8 cellular contexts compared by ENCODE assay signal in the genomic region with DNA sequence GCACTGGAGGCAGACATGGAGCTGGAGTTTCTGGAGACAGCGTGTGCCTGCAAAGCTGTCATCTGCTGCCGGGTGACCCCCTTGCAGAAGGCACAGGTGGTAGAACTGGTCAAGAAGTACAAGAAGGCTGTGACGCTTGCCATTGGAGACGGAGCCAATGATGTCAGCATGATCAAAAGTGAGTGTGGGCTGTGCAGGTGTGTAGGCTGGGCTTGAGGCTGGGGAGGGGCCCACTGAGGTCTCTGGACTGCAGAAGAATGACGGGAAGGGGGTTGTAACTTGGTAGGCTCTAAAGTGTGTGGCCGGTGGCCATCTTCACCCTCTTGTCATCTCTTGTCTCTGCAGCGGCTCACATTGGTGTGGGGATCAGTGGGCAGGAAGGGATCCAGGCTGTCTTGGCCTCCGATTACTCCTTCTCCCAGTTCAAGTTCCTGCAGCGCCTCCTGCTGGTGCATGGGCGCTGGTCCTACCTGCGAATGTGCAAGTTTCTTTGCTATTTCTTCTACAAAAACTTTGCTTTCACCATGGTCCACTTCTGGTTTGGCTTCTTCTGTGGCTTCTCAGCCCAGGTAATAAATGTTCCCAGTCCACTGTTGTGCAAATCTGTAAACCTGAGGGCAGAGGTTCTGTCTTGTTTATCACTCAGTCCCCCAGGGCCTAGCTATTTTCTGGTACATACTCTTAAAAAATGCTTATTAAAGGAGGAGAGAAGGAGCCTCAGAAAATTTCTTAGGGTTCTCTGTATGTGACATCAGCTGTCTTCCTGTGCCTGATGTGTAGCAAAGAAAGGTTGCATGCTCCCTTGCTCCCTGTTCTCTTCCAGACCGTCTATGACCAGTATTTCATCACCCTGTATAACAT. TPM values are rescaled to one million over a fixed set of nuclear protein-coding genes. Genes with fewer than 3 reads are reported as not detected.
DNase-seq lines count a peak whose midpoint lies in the region; ATAC-seq and TF ChIP-seq lines count a peak whose summit lies in the region.

No MANE protein-coding gene starts in this region.

- no peak overlapping the region for H3K27ac ChIP-seq in neural progenitor cell

- intact Hi-C loops in activated CD4-positive, alpha-beta T cell treated with anti-CD3 and anti-CD28 coated beads for 36 hours (cut with DNase I, micrococcal nuclease): loop anchor here in 1 of 2 experiments (1.0 kb wide), 2 partner anchors 21 to 159 kb away; no protein-coding TSS in a partner anchor

- H3F3A ChIP-seq in neural progenitor cell (ENCODE audit: low read depth): no peaks in the 10 kb centered on the region

- no peaks in the 10 kb centered on the region for H3K9me3 Mint-ChIP-seq in activated CD4-positive, alpha-beta T cell treated with anti-CD3 and anti-CD28 coated beads for 36 hours (ENCODE audit: low read depth)
- no peaks in the 10 kb centered on the region for H3K9me3 Mint-ChIP-seq in neural progenitor cell

- H2AFZ ChIP-seq in neural progenitor cell (replicated peaks): no peak overlapping the region

- H4K20me1 ChIP-seq in neural progenitor cell (ENCODE audit: low read depth): peaks cover 3% of the 10 kb centered on the region

- H3K27me3 Mint-ChIP-seq in activated CD4-positive, alpha-beta T cell treated with anti-CD3 and anti-CD28 coated beads for 36 hours: no peaks in the 10 kb centered on the region
- peaks cover 3% of the 10 kb centered on the region for H3K27me3 Mint-ChIP-seq in neural progenitor cell (ENCODE audit: insufficient read depth, low read depth)

- POLR2A ChIA-PET in activated CD4-positive, alpha-beta T cell treated with anti-CD3 and anti-CD28 coated beads for 36 hours (lab: Charles Lee): interaction anchor here (0.6 kb wide), 1 partner anchor 70 kb away, joined by 3 read pairs; no protein-coding TSS in a partner anchor

- H3K4me1 Mint-ChIP-seq in activated CD4-positive, alpha-beta T cell treated with anti-CD3 and anti-CD28 coated beads for 36 hours: peaks cover 70% of the 10 kb centered on the region
- peaks cover 3% of the 10 kb centered on the region for H3K4me1 Mint-ChIP-seq in neural progenitor cell

- TF ChIP-seq CTCF in neural progenitor cell (IDR thresholded peaks at IDR 0.05): peak; percentile 85

- no peak overlapping the region for H3K9ac ChIP-seq in neural progenitor cell

- peaks cover 67% of the 10 kb centered on the region for H3K36me3 Mint-ChIP-seq in activated CD4-positive, alpha-beta T cell treated with anti-CD3 and anti-CD28 coated beads for 36 hours (ENCODE audit: low read depth)
- H3K36me3 Mint-ChIP-seq in neural progenitor cell: peaks cover 42% of the 10 kb centered on the region

- CTCF ChIA-PET in activated CD4-positive, alpha-beta T cell treated with anti-CD3 and anti-CD28 coated beads for 36 hours (lab: Charles Lee): interaction anchor here (0.5 to 14.8 kb wide), 15 partner anchors 9 to 1184 kb away, joined by 3 to 163 read pairs (median 3); a partner anchor contains a TSS

- H3K4me2 ChIP-seq in neural progenitor cell: no peak overlapping the region

- H3K79me2 ChIP-seq in neural progenitor cell (ENCODE audit: low read depth): no peaks in the 10 kb centered on the region

- peak; percentile 71 for DNase-seq in CD1c-positive myeloid dendritic cell (ENCODE audit: extremely low spot score)
- peak; percentile 65 for DNase-seq in Jurkat, Clone E6-1 (ENCODE audit: low read depth, low spot score)
- DNase-seq in activated CD4-positive, alpha-beta T cell treated with anti-CD3 and anti-CD28 coated beads for 36 hours: peak; percentile 87
- peak; percentile 77 for DNase-seq in effector CD4-positive, alpha-beta T cell
- DNase-seq in neural progenitor cell (ENCODE audit: low spot score): peak; percentile 82
- no peak for DNase-seq in amniotic stem cell (lab: John Stamatoyannopoulos, UW)
- DNase-seq in cortex of kidney (lab: John Stamatoyannopoulos, UW): no peak

- H3K27ac Mint-ChIP-seq in activated CD4-positive, alpha-beta T cell treated with anti-CD3 and anti-CD28 coated beads for 36 hours: peak overlapping the region; percentile 80
- H3K27ac Mint-ChIP-seq in neural progenitor cell: no peak overlapping the region

- H3K4me1 ChIP-seq in neural progenitor cell: no peaks in the 10 kb centered on the region

- peak; percentile 45 for ATAC-seq in activated CD4-positive, alpha-beta T cell treated with anti-CD3 and anti-CD28 coated beads for 36 hours
- no peak for ATAC-seq in HG03469 (IDR thresholded peaks at IDR 0.05; ENCODE audit: unreplicated experiment)

- no peaks in the 10 kb centered on the region for H3K36me3 ChIP-seq in neural progenitor cell

- H3K9me3 ChIP-seq in neural progenitor cell (ENCODE audit: low read depth): no peaks in the 10 kb centered on the region

- peak overlapping the region; percentile 37 for H3K4me3 Mint-ChIP-seq in activated CD4-positive, alpha-beta T cell treated with anti-CD3 and anti-CD28 coated beads for 36 hours
- H3K4me3 Mint-ChIP-seq in neural progenitor cell: no peak overlapping the region

- no peaks in the 10 kb centered on the region for H3K27me3 ChIP-seq in neural progenitor cell

- no peak overlapping the region for H3K4me3 ChIP-seq in Jurkat, Clone E6-1 (ENCODE audit: low read length)
- no peak overlapping the region for H3K4me3 ChIP-seq in neural progenitor cell

RNA-seq across cellular contexts. Expression of a gene that starts 19.9 kb away (rescaled TPM):
- polyA plus RNA-seq in Jurkat, Clone E6-1 (2012; ENCODE audit: insufficient read depth, insufficient read length): 15.7 TPM
- 10 to 100 TPM; 48.2 TPM for total RNA-seq in activated CD4-positive, alpha-beta T cell treated with anti-CD3 and anti-CD28 coated beads for 36 hours
- 41.6 and 63.4 TPM in 2 replicates for total RNA-seq in neural progenitor cell (ENCODE audit: low replicate concordance)

RNA-seq across cellular contexts. Expression of a gene that starts 24.3 kb away (rescaled TPM):
- polyA plus RNA-seq in Jurkat, Clone E6-1 (2012; ENCODE audit: insufficient read depth, insufficient read length): not detected
- total RNA-seq in activated CD4-positive, alpha-beta T cell treated with anti-CD3 and anti-CD28 coated beads for 36 hours: not detected
- not detected in 2 replicates for total RNA-seq in neural progenitor cell (ENCODE audit: low replicate concordance)

RNA-seq across cellular contexts. Expression of a gene that starts 59.9 kb away (rescaled TPM):
- not detected for polyA plus RNA-seq in Jurkat, Clone E6-1 (2012; ENCODE audit: insufficient read depth, insufficient read length)
- 10 to 100 TPM; 13.1 to 14.0 TPM for total RNA-seq in activated CD4-positive, alpha-beta T cell treated with anti-CD3 and anti-CD28 coated beads for 36 hours
- total RNA-seq in neural progenitor cell (ENCODE audit: low replicate concordance): 0.09 TPM in 1 of 2 replicates, not detected in the other

Comparison
In these comparisons a context has a peak if more than half of its experiments do, and no peak if none do; other contexts are left out.
1. DNase-seq: peak in CD1c-positive myeloid dendritic cell (single experiment), Jurkat, Clone E6-1 (single experiment), activated CD4-positive, alpha-beta T cell treated with anti-CD3 and anti-CD28 coated beads for 36 hours (single experiment), effector CD4-positive, alpha-beta T cell (single experiment) and neural progenitor cell (single experiment); none in amniotic stem cell (single experiment) and cortex of kidney (single experiment).
2. RNA of a gene that starts 59.9 kb away (total RNA-seq): 13.1 to 14.0 TPM in activated CD4-positive, alpha-beta T cell treated with anti-CD3 and anti-CD28 coated beads for 36 hours; 0.09 TPM in neural progenitor cell; every median in the first group is over 10 times any median in the second.